ENCODE assay signal across 1 cellular context in genomic region chr7:99782012-99782953, GRCh38.
TF ChIP-seq lines count a peak whose summit lies in the region.

No MANE protein-coding gene starts in this region.

TF ChIP-seq in GM23338, 12 proteins besides CTCF, POLR2A, EP300 and RAD21 (continued from another document):
- TF ChIP-seq ZNF462 (CRISPR knock-in tag; IDR thresholded peaks at IDR 0.05) (no peak), ZNF331 (CRISPR knock-in tag; IDR thresholded peaks at IDR 0.05; ENCODE audit: low read depth) (no peak), EZH2 (IDR thresholded peaks at IDR 0.05; ENCODE audit: low read depth, unreplicated experiment) (no peak), ETS1 (IDR thresholded peaks at IDR 0.05) (no peak), CREB1 (CRISPR knock-in tag; IDR thresholded peaks at IDR 0.05; ENCODE audit: low read depth) (no peak), STAT1 (IDR thresholded peaks at IDR 0.05; ENCODE audit: unreplicated experiment) (no peak), EZH2phosphoT487 (IDR thresholded peaks at IDR 0.05; ENCODE audit: unreplicated experiment) (no peak)
